In the genomic region with DNA sequence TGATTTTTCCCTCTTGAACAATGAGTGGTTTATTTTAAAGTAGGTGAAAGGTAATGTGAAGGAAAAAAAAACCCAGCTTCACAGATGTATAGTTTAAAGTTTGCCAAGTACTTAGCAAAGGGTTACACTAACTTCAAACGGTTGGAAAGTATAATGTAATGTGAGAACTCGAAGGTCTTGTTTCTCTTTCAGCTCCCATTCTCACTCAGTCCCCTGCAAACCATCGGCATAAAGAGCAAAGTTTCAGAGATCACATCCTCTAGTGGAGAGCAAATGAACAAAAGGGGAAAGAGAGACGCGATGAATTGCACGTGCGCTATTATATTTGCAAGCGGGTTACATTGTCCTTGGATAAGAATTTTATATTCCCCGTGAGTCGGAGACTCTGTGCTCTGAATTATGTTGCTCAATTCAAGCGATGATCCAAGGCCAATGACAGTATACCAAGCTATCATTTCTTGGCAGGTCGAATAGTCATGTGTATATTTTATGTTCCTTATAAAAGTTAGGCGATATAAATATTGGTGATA, we compare ENCODE assay signal across 1 cellular context.
A peak's percentile ranks its signal among the peaks of the same experiment; 100 is the strongest.
TF ChIP-seq lines count a peak whose summit lies in the region.

No MANE protein-coding gene starts in this region.

TF ChIP-seq in HepG2, 621 proteins besides CTCF, POLR2A, EP300 and RAD21 (continued from another document and continues in another):
- TF ChIP-seq BCL6 (CRISPR knock-in tag; IDR thresholded peaks at IDR 0.05), result peak; percentile 86
- no peak for TF ChIP-seq ZFP62 (CRISPR knock-in tag; IDR thresholded peaks at IDR 0.05)
- TF ChIP-seq, protein P1, sequence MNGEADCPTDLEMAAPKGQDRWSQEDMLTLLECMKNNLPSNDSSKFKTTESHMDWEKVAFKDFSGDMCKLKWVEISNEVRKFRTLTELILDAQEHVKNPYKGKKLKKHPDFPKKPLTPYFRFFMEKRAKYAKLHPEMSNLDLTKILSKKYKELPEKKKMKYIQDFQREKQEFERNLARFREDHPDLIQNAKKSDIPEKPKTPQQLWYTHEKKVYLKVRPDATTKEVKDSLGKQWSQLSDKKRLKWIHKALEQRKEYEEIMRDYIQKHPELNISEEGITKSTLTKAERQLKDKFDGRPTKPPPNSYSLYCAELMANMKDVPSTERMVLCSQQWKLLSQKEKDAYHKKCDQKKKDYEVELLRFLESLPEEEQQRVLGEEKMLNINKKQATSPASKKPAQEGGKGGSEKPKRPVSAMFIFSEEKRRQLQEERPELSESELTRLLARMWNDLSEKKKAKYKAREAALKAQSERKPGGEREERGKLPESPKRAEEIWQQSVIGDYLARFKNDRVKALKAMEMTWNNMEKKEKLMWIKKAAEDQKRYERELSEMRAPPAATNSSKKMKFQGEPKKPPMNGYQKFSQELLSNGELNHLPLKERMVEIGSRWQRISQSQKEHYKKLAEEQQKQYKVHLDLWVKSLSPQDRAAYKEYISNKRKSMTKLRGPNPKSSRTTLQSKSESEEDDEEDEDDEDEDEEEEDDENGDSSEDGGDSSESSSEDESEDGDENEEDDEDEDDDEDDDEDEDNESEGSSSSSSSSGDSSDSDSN (CRISPR knock-in tag; IDR thresholded peaks at IDR 0.05), result no peak
- TF ChIP-seq, protein P2, sequence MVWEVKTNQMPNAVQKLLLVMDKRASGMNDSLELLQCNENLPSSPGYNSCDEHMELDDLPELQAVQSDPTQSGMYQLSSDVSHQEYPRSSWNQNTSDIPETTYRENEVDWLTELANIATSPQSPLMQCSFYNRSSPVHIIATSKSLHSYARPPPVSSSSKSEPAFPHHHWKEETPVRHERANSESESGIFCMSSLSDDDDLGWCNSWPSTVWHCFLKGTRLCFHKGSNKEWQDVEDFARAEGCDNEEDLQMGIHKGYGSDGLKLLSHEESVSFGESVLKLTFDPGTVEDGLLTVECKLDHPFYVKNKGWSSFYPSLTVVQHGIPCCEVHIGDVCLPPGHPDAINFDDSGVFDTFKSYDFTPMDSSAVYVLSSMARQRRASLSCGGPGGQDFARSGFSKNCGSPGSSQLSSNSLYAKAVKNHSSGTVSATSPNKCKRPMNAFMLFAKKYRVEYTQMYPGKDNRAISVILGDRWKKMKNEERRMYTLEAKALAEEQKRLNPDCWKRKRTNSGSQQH (CRISPR knock-in tag; IDR thresholded peaks at IDR 0.05; ENCODE audit: low read depth), result 0 out of 2 replicates have a peak, but pooled peaks have one; percentile 48
- TF ChIP-seq RBM22 (optimal IDR thresholded peaks at IDR 0.05; ENCODE audit: low read length), result no peak
- no peak for TF ChIP-seq ZNF510 (CRISPR knock-in tag; IDR thresholded peaks at IDR 0.05; ENCODE audit: low read depth)
- no peak for TF ChIP-seq ZFAT (CRISPR knock-in tag; conservative IDR thresholded peaks at IDR 0.05)
- no peak for TF ChIP-seq ZNF235 (CRISPR knock-in tag; IDR thresholded peaks at IDR 0.05; ENCODE audit: borderline replicate concordance)
- TF ChIP-seq FOXM1 (CRISPR knock-in tag; IDR thresholded peaks at IDR 0.05), result no peak
- TF ChIP-seq, protein P3, sequence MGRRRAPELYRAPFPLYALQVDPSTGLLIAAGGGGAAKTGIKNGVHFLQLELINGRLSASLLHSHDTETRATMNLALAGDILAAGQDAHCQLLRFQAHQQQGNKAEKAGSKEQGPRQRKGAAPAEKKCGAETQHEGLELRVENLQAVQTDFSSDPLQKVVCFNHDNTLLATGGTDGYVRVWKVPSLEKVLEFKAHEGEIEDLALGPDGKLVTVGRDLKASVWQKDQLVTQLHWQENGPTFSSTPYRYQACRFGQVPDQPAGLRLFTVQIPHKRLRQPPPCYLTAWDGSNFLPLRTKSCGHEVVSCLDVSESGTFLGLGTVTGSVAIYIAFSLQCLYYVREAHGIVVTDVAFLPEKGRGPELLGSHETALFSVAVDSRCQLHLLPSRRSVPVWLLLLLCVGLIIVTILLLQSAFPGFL (CRISPR knock-in tag; IDR thresholded peaks at IDR 0.05), result no peak
- TF ChIP-seq, protein P4, sequence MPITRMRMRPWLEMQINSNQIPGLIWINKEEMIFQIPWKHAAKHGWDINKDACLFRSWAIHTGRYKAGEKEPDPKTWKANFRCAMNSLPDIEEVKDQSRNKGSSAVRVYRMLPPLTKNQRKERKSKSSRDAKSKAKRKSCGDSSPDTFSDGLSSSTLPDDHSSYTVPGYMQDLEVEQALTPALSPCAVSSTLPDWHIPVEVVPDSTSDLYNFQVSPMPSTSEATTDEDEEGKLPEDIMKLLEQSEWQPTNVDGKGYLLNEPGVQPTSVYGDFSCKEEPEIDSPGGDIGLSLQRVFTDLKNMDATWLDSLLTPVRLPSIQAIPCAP (CRISPR knock-in tag; IDR thresholded peaks at IDR 0.05; ENCODE audit: low read depth), result no peak
- no peak for TF ChIP-seq ZNF292 (CRISPR knock-in tag; IDR thresholded peaks at IDR 0.05; ENCODE audit: borderline replicate concordance, low read depth)
- peak; percentile 81; the same call in 1 of the 2 replicates for TF ChIP-seq ZKSCAN8 (CRISPR knock-in tag; IDR thresholded peaks at IDR 0.05; ENCODE audit: borderline replicate concordance)
- TF ChIP-seq GFI1 (CRISPR knock-in tag; IDR thresholded peaks at IDR 0.05; ENCODE audit: borderline replicate concordance), result peak; percentile 78
- peak; percentile 60; the same call in 1 of the 2 replicates for TF ChIP-seq ZNF264 (CRISPR knock-in tag; IDR thresholded peaks at IDR 0.05)
- no peak for TF ChIP-seq ZNF256 (CRISPR knock-in tag; conservative IDR thresholded peaks at IDR 0.05)
- peak; percentile 31 for TF ChIP-seq TBL1XR1 (IDR thresholded peaks at IDR 0.05; ENCODE audit: borderline replicate concordance, low read length, partially characterized antibody)
- peak; percentile 84 for TF ChIP-seq TBX2 (CRISPR knock-in tag; IDR thresholded peaks at IDR 0.05; ENCODE audit: borderline replicate concordance)
- TF ChIP-seq HOXA3 (CRISPR knock-in tag; IDR thresholded peaks at IDR 0.05), result peak; percentile 67; the same call in 1 of the 2 replicates
- TF ChIP-seq POLR2G (IDR thresholded peaks at IDR 0.05; ENCODE audit: low read depth, low read length), result peak; percentile 38; the same call in 1 of the 2 replicates
- TF ChIP-seq, protein P5, sequence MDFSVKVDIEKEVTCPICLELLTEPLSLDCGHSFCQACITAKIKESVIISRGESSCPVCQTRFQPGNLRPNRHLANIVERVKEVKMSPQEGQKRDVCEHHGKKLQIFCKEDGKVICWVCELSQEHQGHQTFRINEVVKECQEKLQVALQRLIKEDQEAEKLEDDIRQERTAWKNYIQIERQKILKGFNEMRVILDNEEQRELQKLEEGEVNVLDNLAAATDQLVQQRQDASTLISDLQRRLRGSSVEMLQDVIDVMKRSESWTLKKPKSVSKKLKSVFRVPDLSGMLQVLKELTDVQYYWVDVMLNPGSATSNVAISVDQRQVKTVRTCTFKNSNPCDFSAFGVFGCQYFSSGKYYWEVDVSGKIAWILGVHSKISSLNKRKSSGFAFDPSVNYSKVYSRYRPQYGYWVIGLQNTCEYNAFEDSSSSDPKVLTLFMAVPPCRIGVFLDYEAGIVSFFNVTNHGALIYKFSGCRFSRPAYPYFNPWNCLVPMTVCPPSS (IDR thresholded peaks at IDR 0.05), result no peak
- TF ChIP-seq, protein P6, sequence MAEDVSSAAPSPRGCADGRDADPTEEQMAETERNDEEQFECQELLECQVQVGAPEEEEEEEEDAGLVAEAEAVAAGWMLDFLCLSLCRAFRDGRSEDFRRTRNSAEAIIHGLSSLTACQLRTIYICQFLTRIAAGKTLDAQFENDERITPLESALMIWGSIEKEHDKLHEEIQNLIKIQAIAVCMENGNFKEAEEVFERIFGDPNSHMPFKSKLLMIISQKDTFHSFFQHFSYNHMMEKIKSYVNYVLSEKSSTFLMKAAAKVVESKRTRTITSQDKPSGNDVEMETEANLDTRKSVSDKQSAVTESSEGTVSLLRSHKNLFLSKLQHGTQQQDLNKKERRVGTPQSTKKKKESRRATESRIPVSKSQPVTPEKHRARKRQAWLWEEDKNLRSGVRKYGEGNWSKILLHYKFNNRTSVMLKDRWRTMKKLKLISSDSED (CRISPR knock-in tag; IDR thresholded peaks at IDR 0.05), result no peak
- no peak for TF ChIP-seq ZNF44 (CRISPR knock-in tag; IDR thresholded peaks at IDR 0.05)
- TF ChIP-seq, protein P7, sequence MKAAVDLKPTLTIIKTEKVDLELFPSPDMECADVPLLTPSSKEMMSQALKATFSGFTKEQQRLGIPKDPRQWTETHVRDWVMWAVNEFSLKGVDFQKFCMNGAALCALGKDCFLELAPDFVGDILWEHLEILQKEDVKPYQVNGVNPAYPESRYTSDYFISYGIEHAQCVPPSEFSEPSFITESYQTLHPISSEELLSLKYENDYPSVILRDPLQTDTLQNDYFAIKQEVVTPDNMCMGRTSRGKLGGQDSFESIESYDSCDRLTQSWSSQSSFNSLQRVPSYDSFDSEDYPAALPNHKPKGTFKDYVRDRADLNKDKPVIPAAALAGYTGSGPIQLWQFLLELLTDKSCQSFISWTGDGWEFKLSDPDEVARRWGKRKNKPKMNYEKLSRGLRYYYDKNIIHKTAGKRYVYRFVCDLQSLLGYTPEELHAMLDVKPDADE (CRISPR knock-in tag; IDR thresholded peaks at IDR 0.05), result no peak
- no peak for TF ChIP-seq KDM4B (CRISPR knock-in tag; IDR thresholded peaks at IDR 0.05)
- no peak for TF ChIP-seq ZNF780A (CRISPR knock-in tag; IDR thresholded peaks at IDR 0.05)
- peak; percentile 40; the same call in 1 of the 2 replicates for TF ChIP-seq ONECUT2 (CRISPR knock-in tag; IDR thresholded peaks at IDR 0.05)
- TF ChIP-seq, protein P8, sequence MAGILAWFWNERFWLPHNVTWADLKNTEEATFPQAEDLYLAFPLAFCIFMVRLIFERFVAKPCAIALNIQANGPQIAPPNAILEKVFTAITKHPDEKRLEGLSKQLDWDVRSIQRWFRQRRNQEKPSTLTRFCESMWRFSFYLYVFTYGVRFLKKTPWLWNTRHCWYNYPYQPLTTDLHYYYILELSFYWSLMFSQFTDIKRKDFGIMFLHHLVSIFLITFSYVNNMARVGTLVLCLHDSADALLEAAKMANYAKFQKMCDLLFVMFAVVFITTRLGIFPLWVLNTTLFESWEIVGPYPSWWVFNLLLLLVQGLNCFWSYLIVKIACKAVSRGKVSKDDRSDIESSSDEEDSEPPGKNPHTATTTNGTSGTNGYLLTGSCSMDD (CRISPR knock-in tag; IDR thresholded peaks at IDR 0.05), result no peak
- peak; percentile 40; the same call in 1 of the 2 replicates for TF ChIP-seq ZMYM4 (CRISPR knock-in tag; IDR thresholded peaks at IDR 0.05)
- 0 out of 2 replicates have a peak, but pooled peaks have one; percentile 41 for TF ChIP-seq ZNF644 (CRISPR knock-in tag; IDR thresholded peaks at IDR 0.05; ENCODE audit: low read depth)
- peak; percentile 51; the same call in 1 of the 2 replicates for TF ChIP-seq RARA (CRISPR knock-in tag; IDR thresholded peaks at IDR 0.05)
- TF ChIP-seq SPEN (CRISPR knock-in tag; IDR thresholded peaks at IDR 0.05; ENCODE audit: low read depth), result no peak
- TF ChIP-seq SETDB1 (CRISPR knock-in tag; IDR thresholded peaks at IDR 0.05; ENCODE audit: borderline replicate concordance), result no peak
- TF ChIP-seq, protein P9, sequence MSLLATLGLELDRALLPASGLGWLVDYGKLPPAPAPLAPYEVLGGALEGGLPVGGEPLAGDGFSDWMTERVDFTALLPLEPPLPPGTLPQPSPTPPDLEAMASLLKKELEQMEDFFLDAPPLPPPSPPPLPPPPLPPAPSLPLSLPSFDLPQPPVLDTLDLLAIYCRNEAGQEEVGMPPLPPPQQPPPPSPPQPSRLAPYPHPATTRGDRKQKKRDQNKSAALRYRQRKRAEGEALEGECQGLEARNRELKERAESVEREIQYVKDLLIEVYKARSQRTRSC (CRISPR knock-in tag; IDR thresholded peaks at IDR 0.05; ENCODE audit: low read depth), result no peak
- peak; percentile 64 for TF ChIP-seq RBFOX2 (IDR thresholded peaks at IDR 0.05; ENCODE audit: low read depth, low read length)
- TF ChIP-seq ZNF781 (CRISPR knock-in tag; IDR thresholded peaks at IDR 0.05; ENCODE audit: borderline replicate concordance, not compliant biosample characterization), result no peak
- peak; percentile 65; the same call in 1 of the 2 replicates for TF ChIP-seq ATF1 (CRISPR knock-in tag; IDR thresholded peaks at IDR 0.05)
- no peak for TF ChIP-seq CBX2 (IDR thresholded peaks at IDR 0.05; ENCODE audit: low read depth, low read length)
- TF ChIP-seq CBX2 (CRISPR knock-in tag; IDR thresholded peaks at IDR 0.05; ENCODE audit: low read depth), result no peak
- TF ChIP-seq GTF2F1 (IDR thresholded peaks at IDR 0.05; ENCODE audit: low read length), result no peak
- no peak for TF ChIP-seq ZNF383 (CRISPR knock-in tag; IDR thresholded peaks at IDR 0.05; ENCODE audit: borderline replicate concordance)
- TF ChIP-seq NKX3-1 (CRISPR knock-in tag; IDR thresholded peaks at IDR 0.05), result peak; percentile 95
- TF ChIP-seq ZNF546 (CRISPR knock-in tag; conservative IDR thresholded peaks at IDR 0.05), result no peak
- TF ChIP-seq HCFC1 (IDR thresholded peaks at IDR 0.05; ENCODE audit: low read depth, low read length), result no peak
- TF ChIP-seq, protein P10, sequence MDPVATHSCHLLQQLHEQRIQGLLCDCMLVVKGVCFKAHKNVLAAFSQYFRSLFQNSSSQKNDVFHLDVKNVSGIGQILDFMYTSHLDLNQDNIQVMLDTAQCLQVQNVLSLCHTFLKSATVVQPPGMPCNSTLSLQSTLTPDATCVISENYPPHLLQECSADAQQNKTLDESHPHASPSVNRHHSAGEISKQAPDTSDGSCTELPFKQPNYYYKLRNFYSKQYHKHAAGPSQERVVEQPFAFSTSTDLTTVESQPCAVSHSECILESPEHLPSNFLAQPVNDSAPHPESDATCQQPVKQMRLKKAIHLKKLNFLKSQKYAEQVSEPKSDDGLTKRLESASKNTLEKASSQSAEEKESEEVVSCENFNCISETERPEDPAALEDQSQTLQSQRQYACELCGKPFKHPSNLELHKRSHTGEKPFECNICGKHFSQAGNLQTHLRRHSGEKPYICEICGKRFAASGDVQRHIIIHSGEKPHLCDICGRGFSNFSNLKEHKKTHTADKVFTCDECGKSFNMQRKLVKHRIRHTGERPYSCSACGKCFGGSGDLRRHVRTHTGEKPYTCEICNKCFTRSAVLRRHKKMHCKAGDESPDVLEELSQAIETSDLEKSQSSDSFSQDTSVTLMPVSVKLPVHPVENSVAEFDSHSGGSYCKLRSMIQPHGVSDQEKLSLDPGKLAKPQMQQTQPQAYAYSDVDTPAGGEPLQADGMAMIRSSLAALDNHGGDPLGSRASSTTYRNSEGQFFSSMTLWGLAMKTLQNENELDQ (CRISPR knock-in tag; IDR thresholded peaks at IDR 0.05; ENCODE audit: borderline replicate concordance), result no peak
- TF ChIP-seq FOXO1 (CRISPR knock-in tag; IDR thresholded peaks at IDR 0.05), result peak; percentile 59; the same call in 1 of the 2 replicates
- no peak for TF ChIP-seq ZNF839 (CRISPR knock-in tag; IDR thresholded peaks at IDR 0.05; ENCODE audit: borderline replicate concordance)
